26 cellular contexts compared by ENCODE assay signal in genomic region chr12:129675947-129676346, GRCh38.
"Had no signal": no experiment of that assay in that cellular context is flagged by ENCODE, and none has a peak within 500 bp of the region (broad histone marks: within the 10 kb centered on the region; RNA-seq: fewer than 3 reads in every experiment).

No MANE protein-coding gene starts in this region.

- H3K4me3 ChIP-seq: adrenal gland, coronary artery, dorsolateral prefrontal cortex, esophagus muscularis mucosa, gastroesophageal sphincter had no signal

- DNase-seq: activated CD4-positive, alpha-beta T cell treated with anti-CD3 and anti-CD28 coated beads for 4 hours; activated CD4-positive, alpha-beta T cell treated with anti-CD3 and anti-CD28 coated beads, Interleukin-2, amount 50 U/mL, for 1 hour; activated CD4-positive, alpha-beta T cell treated with anti-CD3 and anti-CD28 coated beads, Interleukin-2, amount 50 U/mL, for 48 hours; activated CD4-positive, CD25-positive, alpha-beta regulatory T cell; activated CD4-positive, CD25-positive, alpha-beta regulatory T cell treated with anti-CD3 and anti-CD28 coated beads, Interleukin-2, amount 50 U/mL, for 72 hours; activated CD8-positive, alpha-beta memory T cell treated with anti-CD3 and anti-CD28 coated beads, Interleukin-2, amount 10 ng/mL, durations not matched to agents 7 days and 5 days; activated CD8-positive, alpha-beta memory T cell treated with anti-CD3 and anti-CD28 coated beads, Interleukin-2, amount 50 U/mL, for 4 hours; activated CD8-positive, alpha-beta T cell treated with anti-CD3 and anti-CD28 coated beads for 36 hours; activated effector memory CD4-positive, alpha-beta T cell treated with anti-CD3 and anti-CD28 coated beads, Interleukin-2, amount 50 U/mL, for 16 hours; activated naive CD4-positive, alpha-beta T cell treated with anti-CD3 and anti-CD28 coated beads for 36 hours; activated naive CD8-positive, alpha-beta T cell treated with anti-CD3 and anti-CD28 coated beads for 36 hours; activated naive CD8-positive, alpha-beta T cell treated with anti-CD3 and anti-CD28 coated beads, Interleukin-2, amount 50 U/mL, for 24 hours; activated T-cell treated with anti-CD3 and anti-CD28 coated beads, Interleukin-2, amount 50 U/mL, for 1 hour; activated T-cell treated with anti-CD3 and anti-CD28 coated beads, Interleukin-2, amount 50 U/mL, for 48 hours; adrenal gland; aorta; brain microvascular endothelial cell; effector memory CD4-positive, alpha-beta T cell; endodermal cell; erythroblast; foreskin keratinocyte; T-helper 2 cell had no signal

- ATAC-seq: activated CD8-positive, alpha-beta memory T cell treated with anti-CD3 and anti-CD28 coated beads, Interleukin-2, amount 10 ng/mL, durations not matched to agents 7 days and 5 days; activated CD8-positive, alpha-beta T cell treated with anti-CD3 and anti-CD28 coated beads for 36 hours; activated naive CD8-positive, alpha-beta T cell treated with anti-CD3 and anti-CD28 coated beads, Interleukin-2, amount 50 U/mL, for 24 hours; foreskin keratinocyte; gastroesophageal sphincter had no signal
